Comparison of ENCODE assay signal across 19 cellular contexts in genomic region chr12:50003595-50003994, GRCh38. TPM values are rescaled to one million over a fixed set of nuclear protein-coding genes. Genes with fewer than 3 reads are reported as not detected.
"Had no signal": no experiment of that assay in that cellular context is flagged by ENCODE, and none has a peak within 500 bp of the region (broad histone marks: within the 10 kb centered on the region; RNA-seq: fewer than 3 reads in every experiment).

No MANE protein-coding gene starts in this region.

- H3K36me3 ChIP-seq: pancreas had no signal

- H3K4me3 ChIP-seq: heart left ventricle, left ventricle myocardium inferior, pancreas, smooth muscle cell had no signal

- FAIRE-seq: frontal cortex, pancreas had no signal

- DNase-seq: activated B cell treated with CpG ODN at 0.5 μM for 24 hours; activated CD4-positive, alpha-beta T cell treated with anti-CD3 and anti-CD28 coated beads, Interleukin-2, amount 10 ng/mL, durations not matched to agents 24 days and 14 days; activated naive CD4-positive, alpha-beta T cell treated with anti-CD3 and anti-CD28 coated beads for 36 hours; cerebellar nuclear complex; endodermal cell; heart left ventricle; left ventricle myocardium inferior; mesendoderm; pancreas; substantia nigra; T-helper 17 cell; trophoblast cell had no signal

- H3K9me3 Mint-ChIP-seq: activated B cell treated with CpG ODN at 0.5 μM for 24 hours; activated CD4-positive, alpha-beta T cell treated with anti-CD3 and anti-CD28 coated beads, Interleukin-2, amount 10 ng/mL, durations not matched to agents 24 days and 14 days; activated naive CD4-positive, alpha-beta T cell treated with anti-CD3 and anti-CD28 coated beads for 36 hours; activated T-helper 17 cell treated with anti-CD3 and anti-CD28 coated beads, Interleukin-2, amount 50 U/mL, for 72 hours; endodermal cell; neural crest cell; stimulated activated effector memory CD8-positive, alpha-beta T cell treated with anti-CD3 and anti-CD28 coated beads, Interleukin-12 subunit alpha, Interleukin-12 subunit beta, amount 100 ng/mL, for 72 hours had no signal

- H3K4me2 ChIP-seq: smooth muscle cell had no signal

- H3K9me3 ChIP-seq: heart left ventricle, left ventricle myocardium inferior, pancreas had no signal

- H3K27me3 ChIP-seq: heart left ventricle, pancreas had no signal

- H3K4me1 ChIP-seq: pancreas had no signal

- H3K27me3 Mint-ChIP-seq: activated B cell treated with CpG ODN at 0.5 μM for 24 hours; activated CD4-positive, alpha-beta T cell treated with anti-CD3 and anti-CD28 coated beads, Interleukin-2, amount 10 ng/mL, durations not matched to agents 24 days and 14 days; activated T-helper 17 cell treated with anti-CD3 and anti-CD28 coated beads, Interleukin-2, amount 50 U/mL, for 72 hours; T-helper 17 cell had no signal

- H3K4me3 Mint-ChIP-seq: activated B cell treated with CpG ODN at 0.5 μM for 24 hours; activated CD4-positive, alpha-beta T cell treated with anti-CD3 and anti-CD28 coated beads, Interleukin-2, amount 10 ng/mL, durations not matched to agents 24 days and 14 days; activated naive CD4-positive, alpha-beta T cell treated with anti-CD3 and anti-CD28 coated beads for 36 hours; activated T-helper 17 cell treated with anti-CD3 and anti-CD28 coated beads, Interleukin-2, amount 50 U/mL, for 72 hours; endodermal cell; neural crest cell; stimulated activated effector memory CD8-positive, alpha-beta T cell treated with anti-CD3 and anti-CD28 coated beads, Interleukin-12 subunit alpha, Interleukin-12 subunit beta, amount 100 ng/mL, for 72 hours; T-helper 17 cell had no signal

- H3K4me1 Mint-ChIP-seq: neural crest cell; stimulated activated effector memory CD8-positive, alpha-beta T cell treated with anti-CD3 and anti-CD28 coated beads, Interleukin-12 subunit alpha, Interleukin-12 subunit beta, amount 100 ng/mL, for 72 hours had no signal

- H3K27ac Mint-ChIP-seq: activated B cell treated with CpG ODN at 0.5 μM for 24 hours; activated CD4-positive, alpha-beta T cell treated with anti-CD3 and anti-CD28 coated beads, Interleukin-2, amount 10 ng/mL, durations not matched to agents 24 days and 14 days; activated naive CD4-positive, alpha-beta T cell treated with anti-CD3 and anti-CD28 coated beads for 36 hours; activated T-helper 17 cell treated with anti-CD3 and anti-CD28 coated beads, Interleukin-2, amount 50 U/mL, for 72 hours; endodermal cell; stimulated activated effector memory CD8-positive, alpha-beta T cell treated with anti-CD3 and anti-CD28 coated beads, Interleukin-12 subunit alpha, Interleukin-12 subunit beta, amount 100 ng/mL, for 72 hours; T-helper 17 cell had no signal

- ATAC-seq: activated T-helper 17 cell treated with anti-CD3 and anti-CD28 coated beads, Interleukin-2, amount 50 U/mL, for 72 hours; heart left ventricle; pancreas; stimulated activated effector memory CD8-positive, alpha-beta T cell treated with anti-CD3 and anti-CD28 coated beads, Interleukin-12 subunit alpha, Interleukin-12 subunit beta, amount 100 ng/mL, for 72 hours; T-helper 17 cell had no signal

- H3K27ac ChIP-seq: left ventricle myocardium inferior, pancreas had no signal

RNA-seq across cellular contexts. Expression of gene AQP6, which starts 30.8 kb away (rescaled TPM):
- total RNA-seq: activated B cell treated with CpG ODN at 0.5 μM for 24 hours; activated CD4-positive, alpha-beta T cell treated with anti-CD3 and anti-CD28 coated beads, Interleukin-2, amount 10 ng/mL, durations not matched to agents 24 days and 14 days; activated naive CD4-positive, alpha-beta T cell treated with anti-CD3 and anti-CD28 coated beads for 36 hours; activated T-helper 17 cell treated with anti-CD3 and anti-CD28 coated beads, Interleukin-2, amount 50 U/mL, for 72 hours; dermis microvascular lymphatic vessel endothelial cell; frontal cortex; heart left ventricle; left ventricle myocardium inferior; smooth muscle cell; T-helper 17 cell had no signal
- polyA plus RNA-seq: smooth muscle cell had no signal

RNA-seq across cellular contexts. Expression of gene AQP5, which starts 41.9 kb away (rescaled TPM):
- total RNA-seq: activated B cell treated with CpG ODN at 0.5 μM for 24 hours; activated CD4-positive, alpha-beta T cell treated with anti-CD3 and anti-CD28 coated beads, Interleukin-2, amount 10 ng/mL, durations not matched to agents 24 days and 14 days; activated naive CD4-positive, alpha-beta T cell treated with anti-CD3 and anti-CD28 coated beads for 36 hours; activated T-helper 17 cell treated with anti-CD3 and anti-CD28 coated beads, Interleukin-2, amount 50 U/mL, for 72 hours; smooth muscle cell; T-helper 17 cell had no signal
- polyA plus RNA-seq: smooth muscle cell had no signal

RNA-seq across cellular contexts. Expression of gene AQP2, which starts 53.1 kb away (rescaled TPM):
- total RNA-seq: activated B cell treated with CpG ODN at 0.5 μM for 24 hours; activated CD4-positive, alpha-beta T cell treated with anti-CD3 and anti-CD28 coated beads, Interleukin-2, amount 10 ng/mL, durations not matched to agents 24 days and 14 days; activated naive CD4-positive, alpha-beta T cell treated with anti-CD3 and anti-CD28 coated beads for 36 hours; activated T-helper 17 cell treated with anti-CD3 and anti-CD28 coated beads, Interleukin-2, amount 50 U/mL, for 72 hours; dermis microvascular lymphatic vessel endothelial cell; endodermal cell; frontal cortex; heart left ventricle; left ventricle myocardium inferior; neural crest cell; T-helper 17 cell had no signal
- polyA plus RNA-seq: esophagus, heart left ventricle had no signal

RNA-seq across cellular contexts. Expression of gene ASIC1, which starts 53.8 kb away (rescaled TPM):
- total RNA-seq: activated B cell treated with CpG ODN at 0.5 μM for 24 hours had no signal
